Comparison of ENCODE assay signal across 16 cellular contexts in the genomic region with DNA sequence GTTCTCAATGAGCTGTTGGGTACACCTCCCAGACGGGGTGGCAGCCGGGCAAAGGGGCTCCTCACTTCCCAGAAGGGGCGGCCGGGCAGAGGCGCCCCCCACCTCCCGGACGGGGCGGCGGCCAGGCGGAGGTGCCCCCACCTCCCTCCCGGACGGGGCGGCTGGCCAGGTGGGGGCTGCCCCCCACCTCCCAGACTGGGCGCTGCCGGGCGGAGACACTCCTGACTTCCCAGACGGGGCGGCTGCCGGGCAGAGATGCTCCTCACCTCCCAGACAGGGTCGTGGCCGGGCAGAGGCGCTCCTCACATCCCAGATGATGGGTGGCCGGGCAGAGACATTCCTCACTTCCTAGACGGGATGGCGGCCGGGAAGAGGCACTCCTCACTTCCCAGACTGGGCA. TPM values are rescaled to one million over a fixed set of nuclear protein-coding genes. Genes with fewer than 3 reads are reported as not detected.
"Had no signal": no experiment of that assay in that cellular context is flagged by ENCODE, and none has a peak within 500 bp of the region (broad histone marks: within the 10 kb centered on the region; RNA-seq: fewer than 3 reads in every experiment).

No MANE protein-coding gene starts in this region.

RNA-seq across cellular contexts. Expression of a gene that starts 29.6 kb away (rescaled TPM):
- total RNA-seq: naive thymus-derived CD4-positive, alpha-beta T cell; naive thymus-derived CD8-positive, alpha-beta T cell; natural killer cell; natural killer cell treated with Interleukin-12 subunit alpha and Interleukin-12 subunit beta and Interleukin-15 and Interleukin-18, amount 100 ng/mL, for 72 hours; neural crest cell; occipital lobe; osteoblast; osteocyte; prostate gland; pulmonary artery endothelial cell; right atrium auricular region; right cardiac atrium; sciatic nerve; skeletal muscle tissue; smooth muscle cell; spleen had no signal
